Comparison of ENCODE assay signal across 1 cellular context in the genomic region with DNA sequence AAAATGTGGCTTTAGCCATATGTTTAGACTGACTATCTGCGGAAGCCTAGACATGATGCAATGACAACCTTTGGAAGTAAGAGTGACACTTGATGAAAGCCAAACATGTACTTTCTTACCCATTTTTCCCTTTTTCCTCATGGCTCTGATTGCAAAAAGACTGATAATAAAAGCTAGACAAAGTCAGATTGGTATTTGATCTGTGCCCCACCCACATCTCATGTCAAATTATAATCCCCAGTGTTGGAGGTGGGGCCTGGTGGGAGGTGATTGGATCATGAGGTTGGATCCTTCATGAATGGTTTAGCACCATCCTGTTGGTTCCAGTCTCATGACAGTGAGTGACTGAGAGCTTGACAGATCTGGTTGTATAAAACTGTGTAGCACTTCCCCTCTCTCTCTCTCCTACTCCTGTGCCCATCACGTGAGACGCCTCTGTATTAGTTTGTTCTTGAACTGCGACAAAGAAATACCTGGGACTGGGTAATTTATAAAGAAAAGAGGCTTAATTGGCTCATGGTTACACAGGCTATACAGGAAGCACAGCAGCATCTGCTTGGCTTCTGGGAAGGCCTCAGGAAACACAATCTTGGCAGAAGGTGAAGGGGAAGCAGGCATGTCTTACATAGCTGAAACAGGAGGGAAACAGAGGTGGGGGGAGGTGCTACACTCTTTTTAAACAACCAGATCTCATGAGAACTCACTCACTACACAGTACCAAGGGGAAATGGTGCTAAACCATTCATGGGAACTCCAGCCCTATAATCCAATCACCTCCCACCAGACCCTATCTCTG.
TF ChIP-seq lines count a peak whose summit lies in the region.

No MANE protein-coding gene starts in this region.

TF ChIP-seq in WTC11, 78 proteins besides CTCF, POLR2A, EP300 and RAD21 (continued from another document):
- TF ChIP-seq, protein P1, sequence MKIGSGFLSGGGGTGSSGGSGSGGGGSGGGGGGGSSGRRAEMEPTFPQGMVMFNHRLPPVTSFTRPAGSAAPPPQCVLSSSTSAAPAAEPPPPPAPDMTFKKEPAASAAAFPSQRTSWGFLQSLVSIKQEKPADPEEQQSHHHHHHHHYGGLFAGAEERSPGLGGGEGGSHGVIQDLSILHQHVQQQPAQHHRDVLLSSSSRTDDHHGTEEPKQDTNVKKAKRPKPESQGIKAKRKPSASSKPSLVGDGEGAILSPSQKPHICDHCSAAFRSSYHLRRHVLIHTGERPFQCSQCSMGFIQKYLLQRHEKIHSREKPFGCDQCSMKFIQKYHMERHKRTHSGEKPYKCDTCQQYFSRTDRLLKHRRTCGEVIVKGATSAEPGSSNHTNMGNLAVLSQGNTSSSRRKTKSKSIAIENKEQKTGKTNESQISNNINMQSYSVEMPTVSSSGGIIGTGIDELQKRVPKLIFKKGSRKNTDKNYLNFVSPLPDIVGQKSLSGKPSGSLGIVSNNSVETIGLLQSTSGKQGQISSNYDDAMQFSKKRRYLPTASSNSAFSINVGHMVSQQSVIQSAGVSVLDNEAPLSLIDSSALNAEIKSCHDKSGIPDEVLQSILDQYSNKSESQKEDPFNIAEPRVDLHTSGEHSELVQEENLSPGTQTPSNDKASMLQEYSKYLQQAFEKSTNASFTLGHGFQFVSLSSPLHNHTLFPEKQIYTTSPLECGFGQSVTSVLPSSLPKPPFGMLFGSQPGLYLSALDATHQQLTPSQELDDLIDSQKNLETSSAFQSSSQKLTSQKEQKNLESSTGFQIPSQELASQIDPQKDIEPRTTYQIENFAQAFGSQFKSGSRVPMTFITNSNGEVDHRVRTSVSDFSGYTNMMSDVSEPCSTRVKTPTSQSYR (CRISPR knock-in tag; IDR thresholded peaks at IDR 0.05), result no peak
